Comparison of ENCODE assay signal across 8 cellular contexts in the genomic region with DNA sequence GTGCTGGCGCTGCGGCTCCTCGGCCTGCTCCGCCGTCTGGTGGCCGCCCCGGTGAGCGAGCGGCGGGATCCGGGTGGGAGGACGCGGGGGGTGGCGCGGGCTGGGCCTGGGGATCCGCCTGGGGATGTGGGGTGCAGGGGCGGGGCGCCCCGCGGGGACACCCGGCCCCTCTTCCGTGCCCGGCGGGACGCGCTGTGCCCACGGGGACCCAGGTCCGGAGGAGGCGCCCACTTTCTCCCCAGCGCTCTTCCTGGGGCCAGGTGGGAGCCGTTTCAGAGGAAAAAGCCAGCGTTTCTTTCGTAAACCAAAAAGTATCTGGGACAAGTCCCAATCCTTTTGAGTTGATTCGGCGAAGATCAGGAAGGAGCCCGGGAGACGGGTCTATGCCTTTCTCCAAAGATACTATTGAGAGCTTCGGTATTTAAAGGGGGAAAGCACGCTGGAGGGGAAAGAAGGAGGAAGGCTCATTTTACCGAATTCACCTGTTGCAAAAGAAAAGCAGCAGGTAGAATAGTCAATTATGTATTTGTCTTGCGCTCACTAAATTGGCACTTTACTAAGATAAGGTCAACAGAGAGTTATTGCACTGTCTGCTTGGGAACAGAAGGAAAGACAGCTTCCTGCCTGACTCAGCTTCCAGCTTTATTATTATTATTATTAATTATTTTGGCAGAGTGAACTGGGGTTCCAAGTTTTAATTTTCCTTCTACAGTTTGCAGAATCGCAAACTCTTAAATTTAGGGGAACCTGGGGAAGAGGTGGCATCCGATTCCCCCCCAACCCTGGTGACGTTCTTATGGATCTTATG.
DNase-seq lines count a peak whose midpoint lies in the region; ATAC-seq and TF ChIP-seq lines count a peak whose summit lies in the region.

No MANE protein-coding gene starts in this region.

- peaks cover 38% of the 10 kb centered on the region for H3K4me1 Mint-ChIP-seq in activated B cell treated with CpG ODN at 0.5 μM for 24 hours
- peaks cover 42 to 56% of the 10 kb centered on the region in 2 donors for H3K4me1 Mint-ChIP-seq in immature natural killer cell

- DNase-seq in EH (ENCODE audit: low read depth) (peak; percentile 41), activated B cell treated with CpG ODN at 0.5 μM for 24 hours (no peak), immature natural killer cell (no peak), RPMI8226 (no peak), cortex of kidney (lab: John Stamatoyannopoulos, UW) (no peak)

- CTCF ChIA-PET in activated B cell treated with CpG ODN at 0.5 μM for 24 hours (lab: Charles Lee), result no interaction called here

- H3K27ac ChIP-seq in subcutaneous abdominal adipose tissue (ENCODE audit: low read depth, low read length), result peak overlapping the region; percentile 54

- intact Hi-C loops in activated B cell treated with CpG ODN at 0.5 μM for 24 hours (cut with micrococcal nuclease), result loop anchor here (1.0 to 10.0 kb wide), 9 partner anchors 20 to 1363 kb away; a partner anchor contains a TSS

- no peak overlapping the region for H3K27ac Mint-ChIP-seq in activated B cell treated with CpG ODN at 0.5 μM for 24 hours
- peak overlapping the region in 5 of 6 donors; percentile 50 to 90 (median 64) for H3K27ac Mint-ChIP-seq in immature natural killer cell

- TF ChIP-seq CTCF in activated B cell treated with CpG ODN at 0.5 μM for 24 hours (IDR thresholded peaks at IDR 0.05), result no peak

- no peaks in the 10 kb centered on the region for H3K36me3 ChIP-seq in subcutaneous abdominal adipose tissue (ENCODE audit: control insufficient read depth in 5 of 5, insufficient read depth in 5 of 5, low read length in 5 of 5)

- POLR2A ChIA-PET in activated B cell treated with CpG ODN at 0.5 μM for 24 hours (lab: Charles Lee), result no interaction called here

- peak overlapping the region in 4 of 5 donors; percentile 73 to 80 (median 78) for H3K9ac ChIP-seq in subcutaneous abdominal adipose tissue (ENCODE audit: low read length in 5 of 5)

- H3K27me3 ChIP-seq in subcutaneous abdominal adipose tissue (ENCODE audit: control insufficient read depth in 5 of 5, insufficient read depth in 4 of 5, low read length in 5 of 5), result no peaks in the 10 kb centered on the region

- peaks cover 0 to 33% (median 27%) of the 10 kb centered on the region in 5 donors for H3K4me1 ChIP-seq in subcutaneous abdominal adipose tissue (ENCODE audit: control insufficient read depth in 5 of 5, insufficient read depth in 5 of 5, low read length in 5 of 5)

- ATAC-seq in HG02610 (IDR thresholded peaks at IDR 0.05; ENCODE audit: unreplicated experiment) (peak; percentile 31), activated B cell treated with CpG ODN at 0.5 μM for 24 hours (ENCODE audit: low read depth) (no peak), GM21619 (IDR thresholded peaks at IDR 0.05; ENCODE audit: unreplicated experiment) (no peak)

- H3K4me3 ChIP-seq in subcutaneous abdominal adipose tissue (ENCODE audit: low read depth in 1 of 5, low read length in 5 of 5), result peak overlapping the region; percentile 65 to 91 (median 83)

- no peaks in the 10 kb centered on the region for H3K9me3 ChIP-seq in subcutaneous abdominal adipose tissue (ENCODE audit: control insufficient read depth in 5 of 5, low read length in 5 of 5)

- H3K36me3 Mint-ChIP-seq in activated B cell treated with CpG ODN at 0.5 μM for 24 hours (ENCODE audit: low read depth) (peaks cover 29% of the 10 kb centered on the region), immature natural killer cell (peaks cover 7 to 16% (median 14%) of the 10 kb centered on the region in 3 donors)

- H3K27me3 Mint-ChIP-seq in activated B cell treated with CpG ODN at 0.5 μM for 24 hours (no peaks in the 10 kb centered on the region), immature natural killer cell (ENCODE audit: low read depth in 3 of 3) (peaks cover 5 to 9% (median 7%) of the 10 kb centered on the region in 3 donors)

- H3K4me3 Mint-ChIP-seq in activated B cell treated with CpG ODN at 0.5 μM for 24 hours (peak overlapping the region; percentile 93), immature natural killer cell (peak overlapping the region; percentile 77 to 91 (median 88))

- H3K9me3 Mint-ChIP-seq in activated B cell treated with CpG ODN at 0.5 μM for 24 hours (no peaks in the 10 kb centered on the region), immature natural killer cell (peaks cover 0 to 2% (median 0%) of the 10 kb centered on the region in 6 donors)
